In the genomic region with DNA sequence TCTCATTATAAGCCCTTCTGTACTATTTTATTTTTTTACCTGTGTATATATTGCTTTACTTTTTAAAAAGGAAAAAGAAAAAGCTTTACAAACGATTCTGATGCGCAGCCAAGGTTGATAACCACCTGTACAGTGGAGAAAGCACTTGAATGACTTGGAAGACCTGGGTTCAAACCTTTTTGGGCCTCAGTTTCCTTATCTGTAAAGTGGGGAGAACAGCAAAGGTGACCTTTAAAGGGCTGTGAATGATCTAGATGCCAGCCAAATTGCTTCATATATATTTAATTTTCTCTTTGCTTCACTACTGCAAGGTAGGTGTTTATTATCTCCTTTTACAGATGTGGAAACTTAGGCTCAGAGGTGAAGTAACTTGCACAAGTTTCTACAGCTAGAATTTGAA, we compare ENCODE assay signal across 29 cellular contexts. TPM values are rescaled to one million over a fixed set of nuclear protein-coding genes. Genes with fewer than 3 reads are reported as not detected.
"Had no signal": no experiment of that assay in that cellular context is flagged by ENCODE, and none has a peak within 500 bp of the region (broad histone marks: within the 10 kb centered on the region; RNA-seq: fewer than 3 reads in every experiment).

No MANE protein-coding gene starts in this region.

- ATAC-seq: effector memory CD8-positive, alpha-beta T cell; esophagus mucosa; foreskin keratinocyte; gastrocnemius medialis; gastroesophageal sphincter; heart left ventricle; heart right ventricle had no signal

- H3K27me3 ChIP-seq: colonic mucosa, esophagus muscularis mucosa, esophagus squamous epithelium, foreskin keratinocyte, gastrocnemius medialis, gastroesophageal sphincter, heart left ventricle, heart right ventricle had no signal

- H3K36me3 ChIP-seq: colonic mucosa had no signal

- H3K9me3 ChIP-seq: colonic mucosa, esophagus muscularis mucosa, esophagus squamous epithelium, gastrocnemius medialis, gastroesophageal sphincter, heart left ventricle, heart right ventricle had no signal

- H3K4me3 ChIP-seq: colonic mucosa, coronary artery, dorsolateral prefrontal cortex, esophagus muscularis mucosa, esophagus squamous epithelium, gastrocnemius medialis, gastroesophageal sphincter, heart left ventricle, heart right ventricle had no signal

- H3K27ac ChIP-seq: colonic mucosa, coronary artery, dorsolateral prefrontal cortex, epithelial cell of prostate, esophagus muscularis mucosa, esophagus squamous epithelium, foreskin keratinocyte, gastrocnemius medialis, gastroesophageal sphincter, heart left ventricle, heart right ventricle had no signal

- FAIRE-seq: colon, endometrium, endothelial cell of umbilical vein, frontal cortex had no signal

- H3K4me1 ChIP-seq: colonic mucosa, esophagus muscularis mucosa, esophagus squamous epithelium, foreskin keratinocyte, gastrocnemius medialis, gastroesophageal sphincter had no signal

- DNase-seq: colonic mucosa; cortex of kidney; dermis blood vessel endothelial cell; dorsolateral prefrontal cortex; effector CD4-positive, alpha-beta T cell; effector CD8-positive, alpha-beta T cell; effector memory CD4-positive, alpha-beta T cell; effector memory CD8-positive, alpha-beta T cell; endodermal cell; erythroblast; esophagus squamous epithelium; foreskin fibroblast; foreskin keratinocyte; foreskin melanocyte; gastrocnemius medialis; glutamatergic neuron; head of caudate nucleus; heart left ventricle; heart right ventricle had no signal

RNA-seq across cellular contexts. Expression of gene RIBC1, which starts 45.2 kb away (rescaled TPM):
- total RNA-seq: glomerular endothelial cell had no signal
